ENCODE assay signal across 8 cellular contexts in the genomic region with DNA sequence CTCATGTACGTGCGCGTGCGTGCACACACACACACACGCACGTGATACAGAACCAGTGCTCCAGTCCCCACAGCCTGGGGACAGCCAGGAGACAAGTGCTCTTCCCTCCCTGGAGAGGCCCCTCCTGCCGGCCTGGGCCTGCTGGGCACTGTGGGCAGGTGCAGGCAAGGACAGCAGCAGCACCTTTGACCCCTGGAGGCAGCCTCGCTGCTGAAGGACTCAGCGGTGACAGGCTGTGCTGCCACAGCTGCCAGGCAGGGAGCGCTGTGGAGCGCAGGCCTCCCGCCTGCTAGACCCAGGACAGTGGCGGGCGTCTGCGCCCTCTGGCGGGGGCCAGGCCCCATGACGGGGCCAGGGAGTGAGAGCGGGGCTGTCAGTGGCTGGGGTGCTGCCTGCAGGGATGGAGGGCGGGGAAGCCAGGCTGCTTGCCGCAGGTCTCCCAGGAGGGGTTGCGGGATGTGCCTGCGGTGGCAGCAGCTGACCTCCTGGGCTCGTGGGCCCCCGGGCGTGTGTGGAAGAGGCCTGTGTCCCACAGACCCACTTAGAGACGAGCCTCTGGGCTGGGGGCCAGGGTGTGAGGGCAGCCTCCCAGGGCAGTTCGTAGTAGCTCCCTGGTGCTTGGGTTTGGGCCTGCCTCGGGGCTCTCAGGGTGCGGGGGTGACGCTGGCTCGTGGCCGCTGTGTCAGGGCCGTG.
A peak's percentile ranks its signal among the peaks of the same experiment; 100 is the strongest.
DNase-seq lines count a peak whose midpoint lies in the region; ATAC-seq and TF ChIP-seq lines count a peak whose summit lies in the region.

No MANE protein-coding gene starts in this region.

- TF ChIP-seq CTCF in NB4 (IDR thresholded peaks at IDR 0.05; ENCODE audit: low read depth, low read length) (peak; percentile 99), heart right ventricle (IDR thresholded peaks at IDR 0.05) (peak; percentile 99 to 100 (median 100))

- no peak overlapping the region for H3K4me3 ChIP-seq in H7 (ENCODE audit: insufficient read depth, low read depth, low read length)
- no peak overlapping the region for H3K4me3 ChIP-seq in NB4 (ENCODE audit: low read depth, low read length)
- H3K4me3 ChIP-seq in heart right ventricle: no peak overlapping the region

- intact Hi-C loops in heart right ventricle (cut with DNase I): loop anchor here in 9 of 10 donors (1.0 to 10.0 kb wide), 9 partner anchors 71 to 674 kb away; a partner anchor contains a TSS

- in situ Hi-C loops in G401 (cut with HindIII; ENCODE audit: low sequenced_read_pairs): no loop called here

- no peaks in the 10 kb centered on the region for H3K27me3 ChIP-seq in H7 (ENCODE audit: control insufficient read depth, insufficient read depth, low read length)
- no peaks in the 10 kb centered on the region for H3K27me3 ChIP-seq in heart right ventricle

- CTCF ChIA-PET in T-cell (lab: Charles Lee): interaction anchor here in 1 of 2 donors (0.9 to 1.3 kb wide), 3 partner anchors 78 to 675 kb away, joined by 3 to 6 read pairs (median 4); no protein-coding TSS in a partner anchor

- no peak for TF ChIP-seq POLR2A in NB4 (IDR thresholded peaks at IDR 0.05; ENCODE audit: extremely low read depth, insufficient read length)

- 42 to 47% methylated on average over 29 to 33 of the region's 33 CpGs for WGBS in heart right ventricle, 2 donors

- DNase-seq in G401 (ENCODE audit: low spot score) (peak; percentile 65), H7 (peak; percentile 100), NB4 (ENCODE audit: low read depth) (peak; percentile 85), T-cell (peak; percentile 75 to 92 (median 84)), heart right ventricle (peak; percentile 73 to 84), putamen (ENCODE audit: low spot score) (peak; percentile 80), cortex of kidney (lab: John Stamatoyannopoulos, UW) (no peak)
- DNase-seq in activated naive CD8-positive, alpha-beta T cell treated with anti-CD3 and anti-CD28 coated beads, Interleukin-2, amount 50 U/mL, for 24 hours: peak; percentile 91

- H3K27me3 Mint-ChIP-seq in T-cell: no peaks in the 10 kb centered on the region
- no peaks in the 10 kb centered on the region for H3K27me3 Mint-ChIP-seq in activated naive CD8-positive, alpha-beta T cell treated with anti-CD3 and anti-CD28 coated beads, Interleukin-2, amount 50 U/mL, for 24 hours

- no peak overlapping the region for H3K27ac ChIP-seq in heart right ventricle

- H3K9me3 Mint-ChIP-seq in T-cell: no peaks in the 10 kb centered on the region
- no peaks in the 10 kb centered on the region for H3K9me3 Mint-ChIP-seq in activated naive CD8-positive, alpha-beta T cell treated with anti-CD3 and anti-CD28 coated beads, Interleukin-2, amount 50 U/mL, for 24 hours

- H3K4me1 Mint-ChIP-seq in T-cell: peaks cover 2 to 21% (median 7%) of the 10 kb centered on the region in 3 donors
- H3K4me1 Mint-ChIP-seq in activated naive CD8-positive, alpha-beta T cell treated with anti-CD3 and anti-CD28 coated beads, Interleukin-2, amount 50 U/mL, for 24 hours: peaks cover 10% of the 10 kb centered on the region

- H3K36me3 Mint-ChIP-seq in T-cell: no peaks in the 10 kb centered on the region
- H3K36me3 Mint-ChIP-seq in activated naive CD8-positive, alpha-beta T cell treated with anti-CD3 and anti-CD28 coated beads, Interleukin-2, amount 50 U/mL, for 24 hours (ENCODE audit: low read depth): no peaks in the 10 kb centered on the region

- no peak overlapping the region for H3K27ac Mint-ChIP-seq in T-cell
- H3K27ac Mint-ChIP-seq in activated naive CD8-positive, alpha-beta T cell treated with anti-CD3 and anti-CD28 coated beads, Interleukin-2, amount 50 U/mL, for 24 hours: no peak overlapping the region

- H3K4me1 ChIP-seq in heart right ventricle: peaks cover 0 to 25% (median 18%) of the 10 kb centered on the region in 9 donors

- H3K4me3 Mint-ChIP-seq in T-cell: no peak overlapping the region
- H3K4me3 Mint-ChIP-seq in activated naive CD8-positive, alpha-beta T cell treated with anti-CD3 and anti-CD28 coated beads, Interleukin-2, amount 50 U/mL, for 24 hours: no peak overlapping the region

- peak; percentile 98 to 100 (median 99) for ATAC-seq in T-cell (replicated peaks in 1 of 4)
- peak; percentile 94 for ATAC-seq in activated naive CD8-positive, alpha-beta T cell treated with anti-CD3 and anti-CD28 coated beads, Interleukin-2, amount 50 U/mL, for 24 hours
- peak; percentile 72 to 90 (median 85) for ATAC-seq in heart right ventricle

- POLR2A ChIA-PET in T-cell (lab: Charles Lee): no interaction called here

- H3K9me3 ChIP-seq in heart right ventricle: no peaks in the 10 kb centered on the region

- H3K36me3 ChIP-seq in H7 (replicated peaks; ENCODE audit: control insufficient read depth, insufficient read depth, low read length): peaks cover 2% of the 10 kb centered on the region
- peaks cover 0 to 52% (median 0%) of the 10 kb centered on the region in 9 donors for H3K36me3 ChIP-seq in heart right ventricle
